Comparison of ENCODE assay signal across 8 cellular contexts in the genomic region with DNA sequence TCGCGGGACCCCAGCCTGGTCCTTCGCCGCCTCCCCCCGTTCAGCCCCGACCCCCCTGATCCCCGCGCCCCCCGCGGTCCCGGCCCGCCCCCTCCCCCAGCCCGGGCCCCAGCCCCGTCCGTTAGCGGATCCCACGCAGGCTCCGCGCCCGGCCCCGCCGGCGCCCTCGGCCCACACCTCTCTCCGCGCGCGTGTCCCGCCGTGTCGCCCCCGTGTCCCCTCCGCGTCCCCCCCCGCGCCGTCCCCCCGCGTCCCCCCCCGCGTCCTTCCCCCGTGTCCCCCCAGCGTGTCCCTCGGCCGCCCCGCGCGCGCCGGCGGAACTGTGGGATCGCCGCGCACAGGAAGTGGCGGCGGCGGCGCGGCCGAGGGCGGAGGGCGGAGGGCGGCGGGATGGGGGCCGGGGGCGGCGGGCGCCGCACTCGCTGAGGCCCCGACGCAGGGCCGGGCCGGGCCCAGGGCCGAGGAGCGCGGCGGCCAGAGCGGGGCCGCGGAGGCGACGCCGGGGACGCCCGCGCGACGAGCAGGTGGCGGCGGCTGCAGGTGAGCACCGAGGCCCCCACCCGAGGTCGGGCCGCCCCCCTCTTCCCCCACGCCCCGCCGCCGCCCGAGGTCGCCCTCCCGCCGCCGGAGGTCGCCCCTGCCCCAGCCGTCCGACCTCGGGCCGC. TPM values are rescaled to one million over a fixed set of nuclear protein-coding genes. Genes with fewer than 3 reads are reported as not detected.
DNase-seq lines count a peak whose midpoint lies in the region; ATAC-seq and TF ChIP-seq lines count a peak whose summit lies in the region.

Gene AGPAT3, plus strand, starts transcription at position 418 of the 665 bp plus-strand sequence. CDS start 94,459 bp downstream, outside the sequence.

- peak within 1 kb of the TSS; percentile 77 to 96 (median 86) for H3K27ac Mint-ChIP-seq in IgD-negative memory B cell
- H3K27ac Mint-ChIP-seq in naive thymus-derived CD8-positive, alpha-beta T cell, result peak within 1 kb of the TSS; percentile 79 to 94 (median 90)

- no CpG with 5 or more reads among the region's 109 CpGs for WGBS in esophagus squamous epithelium, 2 donors

- intact Hi-C loops in esophagus squamous epithelium (cut with DNase I) (loop anchor here (10.0 kb wide), 1 partner anchor 70 kb away; no protein-coding TSS in a partner anchor), upper lobe of right lung (cut with DNase I) (no loop called here)

- peaks cover 0 to 7% (median 0%) of the 10 kb centered on the region in 3 donors for H3K36me3 ChIP-seq in esophagus squamous epithelium
- H3K36me3 ChIP-seq in upper lobe of right lung, result no peaks in the 10 kb centered on the region

- TF ChIP-seq POLR2A in esophagus squamous epithelium (IDR thresholded peaks at IDR 0.05), result no peak

- H3K36me3 Mint-ChIP-seq in IgD-negative memory B cell, result no peaks in the 10 kb centered on the region
- peaks cover 0 to 15% (median 3%) of the 10 kb centered on the region in 3 donors for H3K36me3 Mint-ChIP-seq in naive thymus-derived CD8-positive, alpha-beta T cell

- peak; percentile 21 for TF ChIP-seq CTCF in GM10248 (IDR thresholded peaks at IDR 0.05; ENCODE audit: control extremely low read depth, extremely low read depth, low read depth, missing control alignments)
- no peak for TF ChIP-seq CTCF in esophagus squamous epithelium (IDR thresholded peaks at IDR 0.05)
- no peak for TF ChIP-seq CTCF in upper lobe of right lung (IDR thresholded peaks at IDR 0.05)

- CTCF ChIA-PET in GM10248 (lab: Yijun Ruan, JAX), result interaction anchor here (1.5 kb wide), 1 partner anchor 74 kb away, joined by 4 read pairs; no protein-coding TSS in a partner anchor

- no peaks in the 10 kb centered on the region for H3K9me3 Mint-ChIP-seq in IgD-negative memory B cell
- no peaks in the 10 kb centered on the region for H3K9me3 Mint-ChIP-seq in naive thymus-derived CD8-positive, alpha-beta T cell

- peak; percentile 24 to 46 for ATAC-seq in naive thymus-derived CD8-positive, alpha-beta T cell
- peak; percentile 40 for ATAC-seq in upper lobe of right lung
- no peak for ATAC-seq in HG02840 (IDR thresholded peaks at IDR 0.05; ENCODE audit: low FRiP score, unreplicated experiment)

- no peaks in the 10 kb centered on the region for H3K9me3 ChIP-seq in esophagus squamous epithelium
- no peaks in the 10 kb centered on the region for H3K9me3 ChIP-seq in upper lobe of right lung

- H3K27me3 ChIP-seq in esophagus squamous epithelium (no peaks in the 10 kb centered on the region), upper lobe of right lung (no peaks in the 10 kb centered on the region)

- H3K4me3 Mint-ChIP-seq in IgD-negative memory B cell, result peak within 1 kb of the TSS; percentile 84 to 95 (median 94)
- peak within 1 kb of the TSS; percentile 77 to 91 (median 84) for H3K4me3 Mint-ChIP-seq in naive thymus-derived CD8-positive, alpha-beta T cell

- DNase-seq in GM10248 (ENCODE audit: extremely low spot score) (peak; percentile 66), esophagus squamous epithelium (lab: John Stamatoyannopoulos, UW) (no peak), upper lobe of right lung (no peak), HK-2 (ENCODE audit: unreplicated experiment) (no peak)
- DNase-seq in activated CD8-positive, alpha-beta memory T cell treated with anti-CD3 and anti-CD28 coated beads, Interleukin-2, amount 50 U/mL, for 48 hours, result peak; percentile 67
- DNase-seq in naive thymus-derived CD8-positive, alpha-beta T cell, result peak in 7 of 10 donors; percentile 29 to 46 (median 40)

- H3K27ac ChIP-seq in esophagus squamous epithelium (peak within 1 kb of the TSS; percentile 91 to 99 (median 95)), upper lobe of right lung (peak within 1 kb of the TSS; percentile 88)

- peaks cover 2% of the 10 kb centered on the region for H3K27me3 Mint-ChIP-seq in IgD-negative memory B cell
- no peaks in the 10 kb centered on the region for H3K27me3 Mint-ChIP-seq in naive thymus-derived CD8-positive, alpha-beta T cell

- H3K4me3 ChIP-seq in esophagus squamous epithelium (peak within 1 kb of the TSS; percentile 68 to 98 (median 96)), upper lobe of right lung (peak within 1 kb of the TSS; percentile 74)

- peaks cover 20 to 65% (median 34%) of the 10 kb centered on the region in 3 donors for H3K4me1 ChIP-seq in esophagus squamous epithelium
- H3K4me1 ChIP-seq in upper lobe of right lung, result peaks cover 13% of the 10 kb centered on the region

- POLR2A ChIA-PET in GM10248 (lab: Yijun Ruan, JAX), result no interaction called here
- POLR2A ChIA-PET in naive thymus-derived CD8-positive, alpha-beta T cell (lab: Charles Lee), result interaction anchor here (0.6 to 2.4 kb wide), 3 partner anchors 9 to 56 kb away, joined by 3 to 13 read pairs (median 10); no protein-coding TSS in a partner anchor

- peaks cover 14 to 49% (median 27%) of the 10 kb centered on the region in 3 donors for H3K4me1 Mint-ChIP-seq in IgD-negative memory B cell
- H3K4me1 Mint-ChIP-seq in naive thymus-derived CD8-positive, alpha-beta T cell, result peaks cover 22 to 42% (median 38%) of the 10 kb centered on the region in 4 donors

RNA-seq across cellular contexts. Expression of gene AGPAT3, which starts in this region (rescaled TPM):
- polyA plus RNA-seq in IgD-negative memory B cell, result 8.8 TPM
- 10 to 100 TPM; 31.7 to 35.7 (median 33.0) TPM for total RNA-seq in esophagus squamous epithelium
- total RNA-seq in naive thymus-derived CD8-positive, alpha-beta T cell, result 10 to 100 TPM; 59.0 TPM
- 10 to 100 TPM; 10.9 to 18.0 (median 13.2) TPM for polyA plus RNA-seq in naive thymus-derived CD8-positive, alpha-beta T cell
- total RNA-seq in upper lobe of right lung, result 86.0 TPM

Comparison
In these comparisons a context has a peak if more than half of its experiments do, and no peak if none do; other contexts are left out.
1. DNase-seq: peak in GM10248 (single experiment), activated CD8-positive, alpha-beta memory T cell treated with anti-CD3 and anti-CD28 coated beads, Interleukin-2, amount 50 U/mL, for 48 hours (single experiment) and naive thymus-derived CD8-positive, alpha-beta T cell (7 of 10); none in esophagus squamous epithelium (single experiment), upper lobe of right lung (single experiment) and HK-2 (single experiment).